Comparison of ENCODE assay signal across 8 cellular contexts in genomic region chr10:97849491-97850402, GRCh38. TPM values are rescaled to one million over a fixed set of nuclear protein-coding genes. Genes with fewer than 3 reads are reported as not detected.
DNase-seq lines count a peak whose midpoint lies in the region; ATAC-seq and TF ChIP-seq lines count a peak whose summit lies in the region.

Gene GOLGA7B (plus strand): TSS chr10:97849843. CDS start chr10:97850304, 461 bp downstream.

- DNase-seq in NCI-H1092 treated with DMSO at 0.1 percent for 48 hours (lab: John Stamatoyannopoulos, UW), result peak; percentile 5
- no peak for DNase-seq in NCI-H1092 (lab: John Stamatoyannopoulos, UW)
- DNase-seq in activated B cell treated with CpG ODN at 0.5 μM for 24 hours, result peak; percentile 46
- peak; percentile 70 for DNase-seq in cerebellar cortex (ENCODE audit: low spot score)
- peak; percentile 51 for DNase-seq in stimulated activated CD8-positive, alpha-beta memory T cell treated with anti-CD3 and anti-CD28 coated beads, Interleukin-12 subunit alpha, Interleukin-12 subunit beta, amount 100 ng/mL, for 4 hours (ENCODE audit: low read depth)
- DNase-seq in GDM1 (lab: John Stamatoyannopoulos, UW), result no peak

- H3K4me1 ChIP-seq in KMS-11 (ENCODE audit: low read depth, poor library complexity, severe bottlenecking), result peaks cover 8% of the 10 kb centered on the region
- peaks cover 0 to 2% (median 0%) of the 10 kb centered on the region in 4 donors for H3K4me1 ChIP-seq in liver (ENCODE audit: control insufficient read depth in 4 of 4, insufficient read depth in 4 of 4, low read length in 3 of 4)

- H3K27ac ChIP-seq in KMS-11 (no peak within 1 kb of the TSS), liver (ENCODE audit: low read depth in 1 of 2, low read length in 2 of 2) (no peak within 1 kb of the TSS)

- no peak within 1 kb of the TSS for H3K9ac ChIP-seq in KMS-11
- no peak within 1 kb of the TSS for H3K9ac ChIP-seq in liver (ENCODE audit: low read depth in 1 of 2, low read length in 2 of 2)

- POLR2A ChIA-PET in activated B cell treated with CpG ODN at 0.5 μM for 24 hours (lab: Charles Lee), result interaction anchor here (0.6 to 0.7 kb wide), 3 partner anchors 72 to 285 kb away, joined by 4 to 5 read pairs (median 4); partner anchors contain the start of genes R3HCC1L and ZFYVE27

- intact Hi-C loops in activated B cell treated with CpG ODN at 0.5 μM for 24 hours (cut with micrococcal nuclease), result no loop called here

- peak within 1 kb of the TSS; percentile 31 for H3K4me2 ChIP-seq in KMS-11

- CTCF ChIA-PET in activated B cell treated with CpG ODN at 0.5 μM for 24 hours (lab: Charles Lee), result interaction anchor here (1.1 kb wide), 1 partner anchor 22 kb away, joined by 3 read pairs; no protein-coding TSS in a partner anchor

- peak within 1 kb of the TSS; percentile 81 for H3K4me3 Mint-ChIP-seq in activated B cell treated with CpG ODN at 0.5 μM for 24 hours

- H3K79me2 ChIP-seq in KMS-11 (ENCODE audit: insufficient read depth, low read depth), result no peaks in the 10 kb centered on the region

- H3K4me1 Mint-ChIP-seq in activated B cell treated with CpG ODN at 0.5 μM for 24 hours, result peaks cover 10% of the 10 kb centered on the region

- H4K20me1 ChIP-seq in KMS-11 (ENCODE audit: insufficient read depth), result no peaks in the 10 kb centered on the region

- peaks cover 8% of the 10 kb centered on the region; the same call in 1 of the 2 replicates for H3K27me3 ChIP-seq in KMS-11 (ENCODE audit: insufficient read depth, low read depth)
- H3K27me3 ChIP-seq in liver (ENCODE audit: control insufficient read depth in 4 of 4, insufficient read depth in 4 of 4, low read length in 3 of 4), result peaks cover 0 to 8% (median 0%) of the 10 kb centered on the region in 4 donors

- H3K36me3 ChIP-seq in KMS-11 (ENCODE audit: insufficient read depth), result no peaks in the 10 kb centered on the region
- H3K36me3 ChIP-seq in liver (ENCODE audit: control insufficient read depth in 4 of 4, insufficient read depth in 3 of 4, low read depth in 1 of 4, low read length in 3 of 4), result no peaks in the 10 kb centered on the region

- H3K27me3 Mint-ChIP-seq in activated B cell treated with CpG ODN at 0.5 μM for 24 hours, result peaks cover 40% of the 10 kb centered on the region

- ATAC-seq in activated B cell treated with CpG ODN at 0.5 μM for 24 hours (ENCODE audit: low read depth), result peak; percentile 84

- peak within 1 kb of the TSS; percentile 52; the same call in 1 of the 2 replicates for H2AFZ ChIP-seq in KMS-11 (ENCODE audit: low read depth)

- TF ChIP-seq CTCF in KMS-11 (conservative IDR thresholded peaks at IDR 0.05; ENCODE audit: low read depth, low read length) (no peak), activated B cell treated with CpG ODN at 0.5 μM for 24 hours (IDR thresholded peaks at IDR 0.05) (no peak), liver (IDR thresholded peaks at IDR 0.05; ENCODE audit: low read depth, low read length, missing input control) (no peak)

- H3K4me3 ChIP-seq in KMS-11 (IDR thresholded peaks at IDR 0.05; ENCODE audit: insufficient read depth, low read depth, low read length) (no peak within 1 kb of the TSS), liver (ENCODE audit: low read depth in 1 of 3, low read length in 3 of 3) (peak within 1 kb of the TSS in 2 of 3 donors; percentile 34 to 68)

- H3K27ac Mint-ChIP-seq in activated B cell treated with CpG ODN at 0.5 μM for 24 hours, result no peak within 1 kb of the TSS

- no peaks in the 10 kb centered on the region for H3K9me3 Mint-ChIP-seq in activated B cell treated with CpG ODN at 0.5 μM for 24 hours

- H3K9me3 ChIP-seq in liver (ENCODE audit: control insufficient read depth in 4 of 4, low read length in 3 of 4), result no peaks in the 10 kb centered on the region

- 4% methylated on average over 96 of the region's 96 CpGs for WGBS in liver

- TF ChIP-seq RAD21 in liver (IDR thresholded peaks at IDR 0.05), result no peak

- no peaks in the 10 kb centered on the region for H3K36me3 Mint-ChIP-seq in activated B cell treated with CpG ODN at 0.5 μM for 24 hours (ENCODE audit: low read depth)

TF ChIP-seq in liver, 16 proteins besides CTCF, POLR2A, EP300 and RAD21:
- TF ChIP-seq, protein P1, sequence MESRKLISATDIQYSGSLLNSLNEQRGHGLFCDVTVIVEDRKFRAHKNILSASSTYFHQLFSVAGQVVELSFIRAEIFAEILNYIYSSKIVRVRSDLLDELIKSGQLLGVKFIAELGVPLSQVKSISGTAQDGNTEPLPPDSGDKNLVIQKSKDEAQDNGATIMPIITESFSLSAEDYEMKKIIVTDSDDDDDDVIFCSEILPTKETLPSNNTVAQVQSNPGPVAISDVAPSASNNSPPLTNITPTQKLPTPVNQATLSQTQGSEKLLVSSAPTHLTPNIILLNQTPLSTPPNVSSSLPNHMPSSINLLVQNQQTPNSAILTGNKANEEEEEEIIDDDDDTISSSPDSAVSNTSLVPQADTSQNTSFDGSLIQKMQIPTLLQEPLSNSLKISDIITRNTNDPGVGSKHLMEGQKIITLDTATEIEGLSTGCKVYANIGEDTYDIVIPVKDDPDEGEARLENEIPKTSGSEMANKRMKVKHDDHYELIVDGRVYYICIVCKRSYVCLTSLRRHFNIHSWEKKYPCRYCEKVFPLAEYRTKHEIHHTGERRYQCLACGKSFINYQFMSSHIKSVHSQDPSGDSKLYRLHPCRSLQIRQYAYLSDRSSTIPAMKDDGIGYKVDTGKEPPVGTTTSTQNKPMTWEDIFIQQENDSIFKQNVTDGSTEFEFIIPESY (IDR thresholded peaks at IDR 0.05), result no peak
- TF ChIP-seq, protein P2, sequence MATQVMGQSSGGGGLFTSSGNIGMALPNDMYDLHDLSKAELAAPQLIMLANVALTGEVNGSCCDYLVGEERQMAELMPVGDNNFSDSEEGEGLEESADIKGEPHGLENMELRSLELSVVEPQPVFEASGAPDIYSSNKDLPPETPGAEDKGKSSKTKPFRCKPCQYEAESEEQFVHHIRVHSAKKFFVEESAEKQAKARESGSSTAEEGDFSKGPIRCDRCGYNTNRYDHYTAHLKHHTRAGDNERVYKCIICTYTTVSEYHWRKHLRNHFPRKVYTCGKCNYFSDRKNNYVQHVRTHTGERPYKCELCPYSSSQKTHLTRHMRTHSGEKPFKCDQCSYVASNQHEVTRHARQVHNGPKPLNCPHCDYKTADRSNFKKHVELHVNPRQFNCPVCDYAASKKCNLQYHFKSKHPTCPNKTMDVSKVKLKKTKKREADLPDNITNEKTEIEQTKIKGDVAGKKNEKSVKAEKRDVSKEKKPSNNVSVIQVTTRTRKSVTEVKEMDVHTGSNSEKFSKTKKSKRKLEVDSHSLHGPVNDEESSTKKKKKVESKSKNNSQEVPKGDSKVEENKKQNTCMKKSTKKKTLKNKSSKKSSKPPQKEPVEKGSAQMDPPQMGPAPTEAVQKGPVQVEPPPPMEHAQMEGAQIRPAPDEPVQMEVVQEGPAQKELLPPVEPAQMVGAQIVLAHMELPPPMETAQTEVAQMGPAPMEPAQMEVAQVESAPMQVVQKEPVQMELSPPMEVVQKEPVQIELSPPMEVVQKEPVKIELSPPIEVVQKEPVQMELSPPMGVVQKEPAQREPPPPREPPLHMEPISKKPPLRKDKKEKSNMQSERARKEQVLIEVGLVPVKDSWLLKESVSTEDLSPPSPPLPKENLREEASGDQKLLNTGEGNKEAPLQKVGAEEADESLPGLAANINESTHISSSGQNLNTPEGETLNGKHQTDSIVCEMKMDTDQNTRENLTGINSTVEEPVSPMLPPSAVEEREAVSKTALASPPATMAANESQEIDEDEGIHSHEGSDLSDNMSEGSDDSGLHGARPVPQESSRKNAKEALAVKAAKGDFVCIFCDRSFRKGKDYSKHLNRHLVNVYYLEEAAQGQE (IDR thresholded peaks at IDR 0.05), result peak; percentile 55

RNA-seq across cellular contexts. Expression of gene GOLGA7B, which starts in this region (rescaled TPM):
- total RNA-seq in activated B cell treated with CpG ODN at 0.5 μM for 24 hours (0.04 TPM in 1 of 2 replicates, not detected in the other), liver (under 1 TPM; 0.05 to 0.59 TPM)
- polyA plus RNA-seq in liver, result under 1 TPM; 0.22 to 0.63 TPM

Comparison
In these comparisons a context has a peak if more than half of its experiments do, and no peak if none do; other contexts are left out.
1. DNase-seq: peak in NCI-H1092 treated with DMSO at 0.1 percent for 48 hours (single experiment), cerebellar cortex (single experiment) and stimulated activated CD8-positive, alpha-beta memory T cell treated with anti-CD3 and anti-CD28 coated beads, Interleukin-12 subunit alpha, Interleukin-12 subunit beta, amount 100 ng/mL, for 4 hours (single experiment); none in NCI-H1092 (single experiment) and GDM1 (single experiment).
2. Peak in DNase-seq and ATAC-seq in activated B cell treated with CpG ODN at 0.5 μM for 24 hours; RNA of the gene not detected or under 1 TPM.